ENCODE assay signal across 28 cellular contexts in the genomic region with DNA sequence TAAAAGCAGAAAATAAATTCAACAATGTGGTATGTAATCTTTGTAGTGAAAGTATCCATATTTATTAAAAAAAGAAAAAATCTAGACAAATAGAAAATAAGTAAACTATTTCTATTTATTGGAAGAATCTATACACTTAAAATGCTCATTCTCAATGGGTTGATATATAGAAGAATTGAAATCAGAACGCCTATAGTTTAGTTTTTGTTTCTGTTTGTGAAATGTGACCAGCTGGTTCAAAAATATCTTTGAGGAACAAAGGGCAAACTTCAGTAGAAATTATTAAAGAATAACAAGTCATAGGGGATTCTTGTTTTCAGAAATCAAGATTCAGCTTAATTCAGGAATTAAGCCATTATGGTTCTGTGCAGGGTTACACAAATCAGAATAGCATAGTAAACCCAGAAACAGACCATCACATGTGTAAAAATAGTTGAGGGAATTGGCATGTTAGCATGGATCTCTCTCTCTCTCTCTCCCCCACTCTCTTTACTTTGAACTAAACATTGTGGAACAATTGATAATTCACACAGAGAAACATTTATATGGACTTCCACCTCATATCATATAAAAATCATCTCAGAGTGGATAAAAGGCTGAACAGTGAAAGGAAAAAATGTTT.
A peak's percentile ranks its signal among the peaks of the same experiment; 100 is the strongest.
DNase-seq lines count a peak whose midpoint lies in the region; ATAC-seq, FAIRE-seq and TF ChIP-seq lines count a peak whose summit lies in the region.
"Had no signal": no experiment of that assay in that cellular context is flagged by ENCODE, and none has a peak within 500 bp of the region (broad histone marks: within the 10 kb centered on the region; RNA-seq: fewer than 3 reads in every experiment).

No MANE protein-coding gene starts in this region.

- H4K20me1 ChIP-seq in Karpas-422 (ENCODE audit: insufficient read depth, low read depth, low read length) (no peaks in the 10 kb centered on the region), neural progenitor cell (ENCODE audit: low read depth) (no peaks in the 10 kb centered on the region)

- H3K79me2 ChIP-seq in Karpas-422 (ENCODE audit: low read length) (no peaks in the 10 kb centered on the region), neural progenitor cell (ENCODE audit: low read depth) (no peaks in the 10 kb centered on the region)

- H3K4me1 ChIP-seq in Karpas-422 (ENCODE audit: low read length) (no peaks in the 10 kb centered on the region), neural progenitor cell (peaks cover 16% of the 10 kb centered on the region), endodermal cell (ENCODE audit: control insufficient read depth, insufficient read depth, low read length) (no peaks in the 10 kb centered on the region)
- H3K4me1 ChIP-seq: Caco-2, HAP-1 had no signal

- H3K4me1 Mint-ChIP-seq in neural progenitor cell (peaks cover 28% of the 10 kb centered on the region), endodermal cell (no peaks in the 10 kb centered on the region)
- H3K4me1 Mint-ChIP-seq: T-cell had no signal

- H3K36me3 Mint-ChIP-seq in neural progenitor cell (no peaks in the 10 kb centered on the region), endodermal cell (ENCODE audit: low read depth) (no peaks in the 10 kb centered on the region)
- H3K36me3 Mint-ChIP-seq: CD8-positive, alpha-beta T cell; T-cell had no signal

- no peak overlapping the region for H3K4me3 ChIP-seq in Karpas-422 (ENCODE audit: low read length)
- no peak overlapping the region for H3K4me3 ChIP-seq in neural progenitor cell
- no peak overlapping the region for H3K4me3 ChIP-seq in endodermal cell (ENCODE audit: low read length)
- H3K4me3 ChIP-seq: HAP-1, K562 had no signal

- peak; percentile 56 for FAIRE-seq in GM18507 (lab: Jason Lieb, UNC)
- FAIRE-seq: GM12892, HepG2, K562 had no signal

- H3K36me3 ChIP-seq in Karpas-422 (ENCODE audit: insufficient read depth, low read length) (no peaks in the 10 kb centered on the region), neural progenitor cell (no peaks in the 10 kb centered on the region), endodermal cell (ENCODE audit: control insufficient read depth, insufficient read depth, low read length) (no peaks in the 10 kb centered on the region)
- H3K36me3 ChIP-seq: HAP-1 had no signal

- H3K9me2 ChIP-seq in Karpas-422 (replicated peaks; ENCODE audit: insufficient read depth, low read length), result no peaks in the 10 kb centered on the region

- H2AFZ ChIP-seq in Karpas-422 (ENCODE audit: low read length) (peak overlapping the region; percentile 58; the same call in 1 of the 2 replicates), neural progenitor cell (replicated peaks) (no peak overlapping the region)

- WGBS in endodermal cell (ENCODE audit: insufficient coverage in 1 of 2, insufficient read length in 1 of 2), 2 experiments, result 36% methylated on average over 1 of the region's 1 CpG; no CpG with 5 or more reads in 1 of the 2 experiments

- no peaks in the 10 kb centered on the region for H3K9me3 ChIP-seq in Karpas-422 (ENCODE audit: low read length)
- no peaks in the 10 kb centered on the region for H3K9me3 ChIP-seq in neural progenitor cell (ENCODE audit: low read depth)
- peaks cover 68% of the 10 kb centered on the region for H3K9me3 ChIP-seq in endodermal cell (ENCODE audit: control insufficient read depth, low read length)
- H3K9me3 ChIP-seq: Caco-2, HAP-1 had no signal

- H3K9ac ChIP-seq in Karpas-422 (ENCODE audit: low read length) (no peak overlapping the region), neural progenitor cell (no peak overlapping the region), endodermal cell (ENCODE audit: extremely low read depth, low read length, poor library complexity, severe bottlenecking) (no peak overlapping the region)

- ATAC-seq in GM21786 (IDR thresholded peaks at IDR 0.05; ENCODE audit: unreplicated experiment) (peak; percentile 72), HG02938 (IDR thresholded peaks at IDR 0.05; ENCODE audit: unreplicated experiment) (no peak)
- ATAC-seq: CD8-positive, alpha-beta T cell; HepG2; K562; T-cell had no signal

- peaks cover 3% of the 10 kb centered on the region for H3F3A ChIP-seq in neural progenitor cell (ENCODE audit: low read depth)

- H3K27ac ChIP-seq in Karpas-422 (ENCODE audit: low read length) (no peak overlapping the region), neural progenitor cell (no peak overlapping the region), endodermal cell (ENCODE audit: low read depth, low read length) (no peak overlapping the region)
- H3K27ac ChIP-seq: C4-2B, RWPE1 had no signal

- H3K4me3 Mint-ChIP-seq in neural progenitor cell, result no peak overlapping the region
- H3K4me3 Mint-ChIP-seq in endodermal cell, result no peak overlapping the region
- H3K4me3 Mint-ChIP-seq: CD8-positive, alpha-beta T cell; HFFc6; T-cell had no signal

- H3K4me2 ChIP-seq in Karpas-422 (ENCODE audit: low read depth, low read length, poor library complexity, severe bottlenecking) (no peak overlapping the region), neural progenitor cell (no peak overlapping the region)

- TF ChIP-seq CTCF in neural progenitor cell (IDR thresholded peaks at IDR 0.05) (no peak), endodermal cell (conservative IDR thresholded peaks at IDR 0.05) (no peak)

- H3K27me3 ChIP-seq in Karpas-422 (ENCODE audit: low read length) (no peaks in the 10 kb centered on the region), neural progenitor cell (peaks cover 4% of the 10 kb centered on the region), endodermal cell (ENCODE audit: control insufficient read depth, insufficient read depth, low read length, poor library complexity, severe bottlenecking) (no peaks in the 10 kb centered on the region)

- H3K9me3 Mint-ChIP-seq in neural progenitor cell (no peaks in the 10 kb centered on the region), endodermal cell (no peaks in the 10 kb centered on the region)

- H3K27ac Mint-ChIP-seq in neural progenitor cell (peak overlapping the region; percentile 76), endodermal cell (no peak overlapping the region)
- H3K27ac Mint-ChIP-seq: CD8-positive, alpha-beta T cell; HFFc6; T-cell had no signal

- DNase-seq in GM18507 (ENCODE audit: extremely low spot score, insufficient read length, low read depth), result no peak
- DNase-seq in Karpas-422, result no peak
- DNase-seq in neural progenitor cell (ENCODE audit: low spot score), result no peak
- DNase-seq in NCI-H2107 treated with DMSO at 0.1 percent for 48 hours (lab: John Stamatoyannopoulos, UW; ENCODE audit: unreplicated experiment), result no peak
- no peak for DNase-seq in stimulated activated CD4-positive, alpha-beta T cell treated with anti-CD3 and anti-CD28 coated beads, Interleukin-15, amount 100 ng/mL, for 24 hours
- DNase-seq in endodermal cell, result no peak
- DNase-seq: Caco-2; CD8-positive, alpha-beta T cell; GDM1; GOT3; HFFc6; MV-4-11; NCI-H1105; NCI-H1436 treated with DMSO at 0.1 percent for 48 hours; NCI-H2029; NCI-H446 treated with DMSO at 0.1 percent for 48 hours; NCI-H526; NCI-H82; SHP77; T-cell had no signal

- H3K27me3 Mint-ChIP-seq in neural progenitor cell (ENCODE audit: insufficient read depth, low read depth), result no peaks in the 10 kb centered on the region
- H3K27me3 Mint-ChIP-seq in endodermal cell (ENCODE audit: insufficient read depth), result peaks cover 23% of the 10 kb centered on the region
- H3K27me3 Mint-ChIP-seq: T-cell had no signal
